18 cellular contexts compared by ENCODE assay signal in genomic region chr10:66910676-66911075, GRCh38. TPM values are rescaled to one million over a fixed set of nuclear protein-coding genes. Genes with fewer than 3 reads are reported as not detected.
A peak's percentile ranks its signal among the peaks of the same experiment; 100 is the strongest.
DNase-seq lines count a peak whose midpoint lies in the region; ATAC-seq, FAIRE-seq and TF ChIP-seq lines count a peak whose summit lies in the region.
"Had no signal": no experiment of that assay in that cellular context is flagged by ENCODE, and none has a peak within 500 bp of the region (broad histone marks: within the 10 kb centered on the region; RNA-seq: fewer than 3 reads in every experiment).

No MANE protein-coding gene starts in this region.

- no TSS peak for BruUV-seq in HepG2 (replicated peaks; lab: Mats Ljungman, UMichigan)
- BruUV-seq in Panc1 (replicated peaks; lab: Mats Ljungman, UMichigan), result no TSS peak

- POLR2A ChIA-PET in HepG2 (lab: Yijun Ruan, JAX) (no interaction called here), Panc1 (lab: Charles Lee) (no interaction called here)

- TF ChIP-seq CTCF in HepG2 (CRISPR knock-in tag; IDR thresholded peaks at IDR 0.05), result no peak
- no peak for TF ChIP-seq CTCF in right lobe of liver (IDR thresholded peaks at IDR 0.05)
- TF ChIP-seq CTCF in Panc1 (IDR thresholded peaks at IDR 0.05), result no peak

- WGBS in HepG2 (ENCODE audit: low lambda C conversion rate), result 14% methylated on average over 5 of the region's 5 CpGs
- WGBS in right lobe of liver (ENCODE audit: insufficient coverage, low coverage, low lambda C conversion rate, missing lambda C conversion rate), result 83% methylated on average over 2 of the region's 5 CpGs

- no peak for DNase-seq in HepG2 (ENCODE audit: low spot score)
- no peak for DNase-seq in right lobe of liver
- peak; percentile 15 for DNase-seq in HT1080 (ENCODE audit: low read depth)
- peak; percentile 7 for DNase-seq in Panc1 (ENCODE audit: low read depth, low spot score)
- no peak for DNase-seq in stimulated activated naive CD4-positive, alpha-beta T cell (lab: John Stamatoyannopoulos, UW)
- DNase-seq in OCI-M2 (lab: John Stamatoyannopoulos, UW; ENCODE audit: unreplicated experiment), result no peak
- no peak for DNase-seq in NCI-H187 (lab: John Stamatoyannopoulos, UW)
- no peak for DNase-seq in DMS153 (lab: John Stamatoyannopoulos, UW)
- DNase-seq: AML-193; Caco-2; CD8-positive, alpha-beta memory T cell; DND-41; GM23248; H9; KG1 had no signal

- H3K79me2 ChIP-seq in HepG2 (ENCODE audit: insufficient read depth, low read length), result no peaks in the 10 kb centered on the region

- ATAC-seq in HepG2, result no peak
- ATAC-seq in right lobe of liver, result no peak
- no peak for ATAC-seq in Panc1

- no peak overlapping the region for H2AFZ ChIP-seq in HepG2 (ENCODE audit: low read length)
- H2AFZ ChIP-seq: GM23248 had no signal

- no peaks in the 10 kb centered on the region for H4K20me1 ChIP-seq in HepG2 (ENCODE audit: insufficient read depth, low read length)
- H4K20me1 ChIP-seq: BLaER1 had no signal

- in situ Hi-C loops in HepG2 (cut with HindIII; ENCODE audit: extremely low pct_ligation_motif_present, low pct_unique_long_range_greater_than_20kb), result no loop called here
- in situ Hi-C loops in Panc1 (cut with HindIII; ENCODE audit: low pct_unique_long_range_greater_than_20kb, low sequenced_read_pairs), result no loop called here

- TF ChIP-seq EP300 in HepG2 (IDR thresholded peaks at IDR 0.05; ENCODE audit: low read depth in 2 of 2, low read length in 2 of 2), result no peak
- TF ChIP-seq EP300 in HepG2 (CRISPR knock-in tag; IDR thresholded peaks at IDR 0.05; ENCODE audit: borderline replicate concordance), result no peak

- H3K4me3 ChIP-seq in HepG2 (replicated peaks in 1 of 3; ENCODE audit: insufficient read depth in 1 of 3, low read depth in 2 of 3, low read length in 3 of 3) (no peak overlapping the region), right lobe of liver (no peak overlapping the region), Panc1 (ENCODE audit: low read depth in 2 of 2, low read length in 2 of 2) (no peak overlapping the region)
- H3K4me3 ChIP-seq: BLaER1, GM23248 had no signal

- H3K27ac ChIP-seq in HepG2 (ENCODE audit: extremely low read length, insufficient read depth, low read length) (no peak overlapping the region), right lobe of liver (no peak overlapping the region), Panc1 (ENCODE audit: low read length) (no peak overlapping the region)
- H3K27ac ChIP-seq: 22Rv1, BLaER1, GM23248 had no signal

- no peaks in the 10 kb centered on the region for H3K36me3 ChIP-seq in HepG2 (replicated peaks in 1 of 2; ENCODE audit: control insufficient read depth in 1 of 2, insufficient read depth in 2 of 2, low read length in 2 of 2)
- no peaks in the 10 kb centered on the region for H3K36me3 ChIP-seq in right lobe of liver
- H3K36me3 ChIP-seq in Panc1 (ENCODE audit: control insufficient read depth, insufficient read depth, low read length), result no peaks in the 10 kb centered on the region
- H3K36me3 ChIP-seq: BLaER1 had no signal

- no peak for TF ChIP-seq RAD21 in HepG2 (CRISPR knock-in tag; IDR thresholded peaks at IDR 0.05)

- H3K4me1 ChIP-seq in HepG2 (ENCODE audit: insufficient read depth, low read length) (no peaks in the 10 kb centered on the region), right lobe of liver (no peaks in the 10 kb centered on the region), Panc1 (ENCODE audit: control insufficient read depth, insufficient read depth, low read length) (no peaks in the 10 kb centered on the region)
- H3K4me1 ChIP-seq: BLaER1, Caco-2 had no signal

- FAIRE-seq in HepG2 (lab: Jason Lieb, UNC), result no peak
- FAIRE-seq: HTR-8/SVneo had no signal

- H3K27me3 ChIP-seq in HepG2 (ENCODE audit: control insufficient read depth in 1 of 2, insufficient read depth in 2 of 2, low read length in 2 of 2) (no peaks in the 10 kb centered on the region), right lobe of liver (no peaks in the 10 kb centered on the region), Panc1 (ENCODE audit: control insufficient read depth, insufficient read depth, low read length) (no peaks in the 10 kb centered on the region)
- H3K27me3 ChIP-seq: BLaER1 had no signal

- no peak overlapping the region for H3K4me2 ChIP-seq in HepG2 (ENCODE audit: low read depth, low read length)
- H3K4me2 ChIP-seq: BLaER1 had no signal

- CTCF ChIA-PET in HepG2 (lab: Yijun Ruan, JAX; ENCODE audit: low intra/inter-chr PET ratio, low total read pairs), result no interaction called here
- CTCF ChIA-PET in Panc1 (lab: Charles Lee), result no interaction called here

- intact Hi-C loops in HepG2 (cut with micrococcal nuclease; ENCODE audit: unreplicated experiment), result no loop called here
- intact Hi-C loops in right lobe of liver (cut with DNase I), result no loop called here
- intact Hi-C loops in Panc1 (cut with micrococcal nuclease; ENCODE audit: unreplicated experiment), result no loop called here

- no peaks in the 10 kb centered on the region for H3K9me3 ChIP-seq in HepG2 (ENCODE audit: low read length)
- H3K9me3 ChIP-seq in right lobe of liver, result no peaks in the 10 kb centered on the region
- no peaks in the 10 kb centered on the region for H3K9me3 ChIP-seq in Panc1 (ENCODE audit: control insufficient read depth, insufficient read depth, low read depth, low read length)
- H3K9me3 ChIP-seq: BLaER1, Caco-2 had no signal

- TF ChIP-seq POLR2A in HepG2 (IDR thresholded peaks at IDR 0.05; ENCODE audit: insufficient read depth in 1 of 2, low read depth in 2 of 2, low read length in 2 of 2), result no peak
- no peak for TF ChIP-seq POLR2A in right lobe of liver (IDR thresholded peaks at IDR 0.05)

- H3K9ac ChIP-seq in HepG2 (ENCODE audit: insufficient read depth, low read depth, low read length), result no peak overlapping the region
- H3K9ac ChIP-seq: BLaER1, GM23248 had no signal

TF ChIP-seq in HepG2, 621 proteins besides CTCF, POLR2A, EP300 and RAD21 (continues in another document):
- TF ChIP-seq SP4 (CRISPR knock-in tag; IDR thresholded peaks at IDR 0.05), result no peak
- TF ChIP-seq KAT2B (IDR thresholded peaks at IDR 0.05; ENCODE audit: borderline replicate concordance, low read depth, low read length), result no peak
- TF ChIP-seq CREB1 (IDR thresholded peaks at IDR 0.05), result 0 out of 2 replicates have a peak, but pooled peaks have one; percentile 10
- TF ChIP-seq CREB1 (CRISPR knock-in tag; IDR thresholded peaks at IDR 0.05), result no peak
- no peak for TF ChIP-seq ZNF280D (CRISPR knock-in tag; IDR thresholded peaks at IDR 0.05)
- TF ChIP-seq HOXA9 (CRISPR knock-in tag; IDR thresholded peaks at IDR 0.05; ENCODE audit: borderline replicate concordance), result no peak
- TF ChIP-seq ZNF33A (CRISPR knock-in tag; IDR thresholded peaks at IDR 0.05; ENCODE audit: borderline replicate concordance), result no peak
- TF ChIP-seq JARID2 (CRISPR knock-in tag; IDR thresholded peaks at IDR 0.05; ENCODE audit: insufficient replicate concordance), result no peak
- peak; percentile 77 for TF ChIP-seq MAFF (IDR thresholded peaks at IDR 0.05; ENCODE audit: low read depth, low read length)

RNA-seq across cellular contexts. Expression of gene LRRTM3, which starts 15.2 kb away (rescaled TPM):
- total RNA-seq in HepG2 (2016; rRNA removed; fragmentation: Illumina TruSeq; extraction: Trizol) (not detected in 2 replicates), right lobe of liver (not detected), Panc1 (2021; ENCODE audit: unreplicated experiment) (0.10 TPM)
- not detected in 2 replicates for total RNA-seq in HepG2 (2016; cell fraction: cytosol; rRNA removed; fragmentation: Illumina TruSeq; extraction: Trizol; ENCODE audit: low read depth)
- total RNA-seq in HepG2 (2016; cell fraction: insoluble cytoplasmic fraction; rRNA removed; fragmentation: Illumina TruSeq; extraction: Trizol), result not detected in 2 replicates
- not detected in 2 replicates for total RNA-seq in HepG2 (2016; cell fraction: membrane; rRNA removed; fragmentation: Illumina TruSeq; extraction: Trizol)
- not detected in 2 replicates for total RNA-seq in HepG2 (2016; cell fraction: nucleus; rRNA removed; fragmentation: Illumina TruSeq; extraction: Trizol)
- polyA plus RNA-seq in HepG2 (2011; rRNA removed), result not detected in 2 replicates
- polyA plus RNA-seq in HepG2 (2011; cell fraction: cytosol; rRNA removed), result not detected in 2 replicates
- polyA plus RNA-seq in HepG2 (2011; cell fraction: nucleus; rRNA removed), result not detected in 2 replicates
- polyA plus RNA-seq in HepG2 (2012), result not detected in 2 replicates
- not detected in 2 replicates for polyA plus RNA-seq in HepG2 (2016; cell fraction: cytosol; fragmentation: Illumina TruSeq; extraction: Trizol; ENCODE audit: low read depth)
- not detected in 2 replicates for polyA plus RNA-seq in HepG2 (2016; cell fraction: insoluble cytoplasmic fraction; fragmentation: Illumina TruSeq; extraction: Trizol; ENCODE audit: low read depth)
- polyA plus RNA-seq in HepG2 (2016; cell fraction: membrane; fragmentation: Illumina TruSeq; extraction: Trizol; ENCODE audit: low read depth), result not detected in 2 replicates
- not detected in 2 replicates for polyA plus RNA-seq in HepG2 (2016; cell fraction: nucleus; fragmentation: Illumina TruSeq; extraction: Trizol; ENCODE audit: insufficient read depth, low read depth)
- polyA minus RNA-seq in HepG2 (2011; rRNA and poly(A)+ RNA removed; ENCODE audit: low replicate concordance), result not detected in 2 replicates
- polyA minus RNA-seq in HepG2 (2011; cell fraction: cytosol; rRNA and poly(A)+ RNA removed), result not detected in 2 replicates
- not detected in 2 replicates for polyA minus RNA-seq in HepG2 (2011; cell fraction: nucleus; rRNA and poly(A)+ RNA removed)
- total RNA-seq in HT1080 (2014; rRNA removed; shearing (Covaris generic)), result not detected in 2 replicates
- not detected in 2 replicates for polyA plus RNA-seq in HT1080 (2015; cell fraction: cytosol; rRNA removed)
- polyA plus RNA-seq in HT1080 (2015; cell fraction: nucleus; rRNA removed), result not detected in 2 replicates
- not detected for polyA plus RNA-seq in Panc1 (2012; ENCODE audit: insufficient read length)
- total RNA-seq: Caco-2; CD8-positive, alpha-beta memory T cell; GM23248 had no signal
- polyA plus RNA-seq: CD8-positive, alpha-beta memory T cell; GM23248 had no signal

Comparison
In these comparisons a context has a peak if more than half of its experiments do, and no peak if none do; other contexts are left out.
1. DNase-seq: peak in HT1080 (single experiment) and Panc1 (single experiment); none in HepG2 (single experiment), right lobe of liver (0 of 3), stimulated activated naive CD4-positive, alpha-beta T cell (0 of 6), OCI-M2 (single experiment), NCI-H187 (0 of 2) and DMS153 (single experiment).